ENCODE assay signal across 8 cellular contexts in the genomic region with DNA sequence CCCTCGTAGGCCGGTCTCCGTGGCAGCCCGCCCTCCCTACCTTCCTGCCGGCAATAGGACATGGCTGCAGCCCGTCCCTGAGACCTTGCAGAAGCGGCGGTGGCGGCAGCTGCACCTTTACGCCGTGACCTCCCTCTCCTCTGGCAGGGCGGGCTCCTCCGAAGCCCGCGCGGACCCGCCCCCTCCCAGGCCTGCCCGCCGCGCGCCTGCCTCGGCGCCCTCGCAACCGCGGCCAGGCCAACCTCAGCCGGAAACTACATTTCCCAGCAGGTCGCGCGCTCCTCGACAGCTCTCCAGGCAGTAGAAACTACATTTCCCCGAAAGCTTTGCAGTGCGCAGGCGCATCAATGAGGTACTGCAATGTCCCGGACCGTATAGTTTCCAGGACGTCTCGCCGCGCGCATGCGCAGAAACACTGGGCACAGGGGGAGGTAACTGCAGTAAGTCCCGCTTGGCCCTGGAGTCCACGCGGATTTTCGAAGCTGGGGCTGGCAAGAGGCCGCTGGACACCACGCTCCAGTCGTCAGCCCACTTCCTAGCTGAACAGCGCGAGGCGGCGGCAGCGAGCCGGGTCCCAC. TPM values are rescaled to one million over a fixed set of nuclear protein-coding genes. Genes with fewer than 3 reads are reported as not detected.
DNase-seq lines count a peak whose midpoint lies in the region; ATAC-seq and TF ChIP-seq lines count a peak whose summit lies in the region.

A gene (minus strand): TSS at position 256 of the 578 bp plus-strand sequence. CDS start 194 bp downstream, at position 62.
A gene with protein sequence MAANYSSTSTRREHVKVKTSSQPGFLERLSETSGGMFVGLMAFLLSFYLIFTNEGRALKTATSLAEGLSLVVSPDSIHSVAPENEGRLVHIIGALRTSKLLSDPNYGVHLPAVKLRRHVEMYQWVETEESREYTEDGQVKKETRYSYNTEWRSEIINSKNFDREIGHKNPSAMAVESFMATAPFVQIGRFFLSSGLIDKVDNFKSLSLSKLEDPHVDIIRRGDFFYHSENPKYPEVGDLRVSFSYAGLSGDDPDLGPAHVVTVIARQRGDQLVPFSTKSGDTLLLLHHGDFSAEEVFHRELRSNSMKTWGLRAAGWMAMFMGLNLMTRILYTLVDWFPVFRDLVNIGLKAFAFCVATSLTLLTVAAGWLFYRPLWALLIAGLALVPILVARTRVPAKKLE (plus strand): TSS at position 438 of the 578 bp plus-strand sequence. CDS start 142 bp downstream, outside the sequence.

- H3K4me3 ChIP-seq in AG04449 (ENCODE audit: low read depth, low read length), result peak within 1 kb of the TSS; percentile 100
- H3K4me3 ChIP-seq in cardiac fibroblast (replicated peaks in 1 of 2; ENCODE audit: low read depth in 2 of 2, low read length in 2 of 2), result peak within 1 kb of the TSS; percentile 100
- H3K4me3 ChIP-seq in spleen, result peak within 1 kb of the TSS; percentile 84 to 98 (median 94)

- CTCF ChIA-PET in AG04449 (lab: Yijun Ruan, JAX), result interaction anchor here (0.8 to 2.4 kb wide), 9 partner anchors 10 to 470 kb away, joined by 3 to 16 read pairs (median 8); a partner anchor contains a TSS
- CTCF ChIA-PET in WTC11 (lab: Charles Lee), result interaction anchor here (0.6 to 5.6 kb wide), 12 partner anchors 11 to 341 kb away, joined by 3 to 98 read pairs (median 4); a partner anchor contains a TSS

- 0 to 2% (median 0%) methylated on average over 14 to 55 of the region's 55 CpGs for whole genome bisulfite sequencing in spleen, 5 donors

- peak in 2 of 3 donors; percentile 8 to 24 for TF ChIP-seq POLR2A in spleen (IDR thresholded peaks at IDR 0.05)

- peaks cover 22% of the 10 kb centered on the region for H3K9me3 Mint-ChIP-seq in WTC11
- H3K9me3 Mint-ChIP-seq in immature natural killer cell, result no peaks in the 10 kb centered on the region

- H3K9me3 ChIP-seq in spleen, result no peaks in the 10 kb centered on the region

- H3K4me1 Mint-ChIP-seq in WTC11, result peaks cover 40% of the 10 kb centered on the region
- H3K4me1 Mint-ChIP-seq in immature natural killer cell, result peaks cover 50 to 61% of the 10 kb centered on the region in 2 donors

- TF ChIP-seq CTCF in AG04449 (IDR thresholded peaks at IDR 0.05; ENCODE audit: insufficient read depth, low read length, missing control alignments) (no peak), WTC11 (IDR thresholded peaks at IDR 0.05) (no peak), cardiac fibroblast (IDR thresholded peaks at IDR 0.05; ENCODE audit: low read depth, low read length) (no peak), spleen (IDR thresholded peaks at IDR 0.05 in 8 of 11, conservative IDR thresholded peaks at IDR 0.05 in 3 of 11) (peak in 3 of 11 experiments; percentile 12 to 26 (median 23))

- peaks cover 22 to 51% (median 47%) of the 10 kb centered on the region in 6 donors for H3K4me1 ChIP-seq in spleen

- H3K4me3 Mint-ChIP-seq in WTC11 (peak within 1 kb of the TSS; percentile 100), immature natural killer cell (peak within 1 kb of the TSS; percentile 95 to 96 (median 95))

- peaks cover 0 to 55% (median 15%) of the 10 kb centered on the region in 6 donors for H3K36me3 ChIP-seq in spleen

- H3K27ac ChIP-seq in spleen, result peak within 1 kb of the TSS; percentile 66 to 96 (median 92)

- H3K27ac Mint-ChIP-seq in WTC11 (peak within 1 kb of the TSS; percentile 96), immature natural killer cell (peak within 1 kb of the TSS; percentile 92 to 97 (median 96))

- POLR2A ChIA-PET in AG04449 (lab: Yijun Ruan, JAX) (interaction anchor here (0.6 to 2.5 kb wide), 15 partner anchors 10 to 529 kb away, joined by 3 to 33 read pairs (median 5); a partner anchor contains a TSS), WTC11 (lab: Charles Lee) (interaction anchor here (0.6 to 2.2 kb wide), 5 partner anchors 21 to 229 kb away, joined by 3 to 17 read pairs (median 3); a partner anchor contains a TSS)

- intact Hi-C loops in spleen (cut with DNase I; ENCODE audit: low total_unique reads), result loop anchor here (5.0 to 10.0 kb wide), 2 partner anchors 53 to 230 kb away; a partner anchor contains a TSS

- H3K27me3 ChIP-seq in spleen (replicated peaks in 1 of 7), result no peaks in the 10 kb centered on the region

- H3K36me3 Mint-ChIP-seq in WTC11 (peaks cover 39% of the 10 kb centered on the region), immature natural killer cell (peaks cover 12 to 33% (median 19%) of the 10 kb centered on the region in 3 donors)

- ATAC-seq in GM18907 (IDR thresholded peaks at IDR 0.05; ENCODE audit: unreplicated experiment) (peak; percentile 92), HG03159 (IDR thresholded peaks at IDR 0.05; ENCODE audit: unreplicated experiment) (peak; percentile 90), WTC11 (peak; percentile 79)

- H3K27me3 Mint-ChIP-seq in WTC11 (ENCODE audit: low read depth) (no peaks in the 10 kb centered on the region), immature natural killer cell (ENCODE audit: low read depth in 3 of 3) (peaks cover 4 to 10% (median 8%) of the 10 kb centered on the region in 3 donors)

- DNase-seq in AG04449 (ENCODE audit: low read depth, low spot score) (peak; percentile 96), NCI-H2227 treated with DMSO at 0.1 percent for 48 hours (lab: John Stamatoyannopoulos, UW) (peak; percentile 95), WTC11 (ENCODE audit: low spot score) (peak; percentile 99), cardiac fibroblast (ENCODE audit: low read depth in 2 of 2) (peak; percentile 99 to 100), immature natural killer cell (peak; percentile 99), spleen (peak; percentile 100)

TF ChIP-seq in WTC11, 78 proteins besides CTCF, POLR2A, EP300 and RAD21 (continues in another document):
- TF ChIP-seq, protein P1, sequence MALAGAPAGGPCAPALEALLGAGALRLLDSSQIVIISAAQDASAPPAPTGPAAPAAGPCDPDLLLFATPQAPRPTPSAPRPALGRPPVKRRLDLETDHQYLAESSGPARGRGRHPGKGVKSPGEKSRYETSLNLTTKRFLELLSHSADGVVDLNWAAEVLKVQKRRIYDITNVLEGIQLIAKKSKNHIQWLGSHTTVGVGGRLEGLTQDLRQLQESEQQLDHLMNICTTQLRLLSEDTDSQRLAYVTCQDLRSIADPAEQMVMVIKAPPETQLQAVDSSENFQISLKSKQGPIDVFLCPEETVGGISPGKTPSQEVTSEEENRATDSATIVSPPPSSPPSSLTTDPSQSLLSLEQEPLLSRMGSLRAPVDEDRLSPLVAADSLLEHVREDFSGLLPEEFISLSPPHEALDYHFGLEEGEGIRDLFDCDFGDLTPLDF (CRISPR knock-in tag; IDR thresholded peaks at IDR 0.05), result 0 out of 2 replicates have a peak, but pooled peaks have one; percentile 32
- TF ChIP-seq GTF2I (CRISPR knock-in tag; conservative IDR thresholded peaks at IDR 0.05) (no peak), GABPB1 (CRISPR knock-in tag; IDR thresholded peaks at IDR 0.05) (0 out of 2 replicates have a peak, but pooled peaks have one; percentile 11), ZNF263 (CRISPR knock-in tag; IDR thresholded peaks at IDR 0.05; ENCODE audit: low read depth) (no peak), RORB (CRISPR knock-in tag; IDR thresholded peaks at IDR 0.05) (no peak), ZNF423 (CRISPR knock-in tag; IDR thresholded peaks at IDR 0.05) (no peak), SMAD4 (CRISPR knock-in tag; IDR thresholded peaks at IDR 0.05) (no peak), NR2C2 (CRISPR knock-in tag; IDR thresholded peaks at IDR 0.05) (no peak)
- TF ChIP-seq, protein P2, sequence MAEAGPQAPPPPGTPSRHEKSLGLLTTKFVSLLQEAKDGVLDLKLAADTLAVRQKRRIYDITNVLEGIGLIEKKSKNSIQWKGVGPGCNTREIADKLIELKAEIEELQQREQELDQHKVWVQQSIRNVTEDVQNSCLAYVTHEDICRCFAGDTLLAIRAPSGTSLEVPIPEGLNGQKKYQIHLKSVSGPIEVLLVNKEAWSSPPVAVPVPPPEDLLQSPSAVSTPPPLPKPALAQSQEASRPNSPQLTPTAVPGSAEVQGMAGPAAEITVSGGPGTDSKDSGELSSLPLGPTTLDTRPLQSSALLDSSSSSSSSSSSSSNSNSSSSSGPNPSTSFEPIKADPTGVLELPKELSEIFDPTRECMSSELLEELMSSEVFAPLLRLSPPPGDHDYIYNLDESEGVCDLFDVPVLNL (CRISPR knock-in tag; IDR thresholded peaks at IDR 0.05; ENCODE audit: borderline replicate concordance, low read depth), result 0 out of 2 replicates have a peak, but pooled peaks have one; percentile 59
- TF ChIP-seq, protein P3, sequence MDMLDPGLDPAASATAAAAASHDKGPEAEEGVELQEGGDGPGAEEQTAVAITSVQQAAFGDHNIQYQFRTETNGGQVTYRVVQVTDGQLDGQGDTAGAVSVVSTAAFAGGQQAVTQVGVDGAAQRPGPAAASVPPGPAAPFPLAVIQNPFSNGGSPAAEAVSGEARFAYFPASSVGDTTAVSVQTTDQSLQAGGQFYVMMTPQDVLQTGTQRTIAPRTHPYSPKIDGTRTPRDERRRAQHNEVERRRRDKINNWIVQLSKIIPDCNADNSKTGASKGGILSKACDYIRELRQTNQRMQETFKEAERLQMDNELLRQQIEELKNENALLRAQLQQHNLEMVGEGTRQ (CRISPR knock-in tag; IDR thresholded peaks at IDR 0.05), result no peak
- TF ChIP-seq, protein P4, sequence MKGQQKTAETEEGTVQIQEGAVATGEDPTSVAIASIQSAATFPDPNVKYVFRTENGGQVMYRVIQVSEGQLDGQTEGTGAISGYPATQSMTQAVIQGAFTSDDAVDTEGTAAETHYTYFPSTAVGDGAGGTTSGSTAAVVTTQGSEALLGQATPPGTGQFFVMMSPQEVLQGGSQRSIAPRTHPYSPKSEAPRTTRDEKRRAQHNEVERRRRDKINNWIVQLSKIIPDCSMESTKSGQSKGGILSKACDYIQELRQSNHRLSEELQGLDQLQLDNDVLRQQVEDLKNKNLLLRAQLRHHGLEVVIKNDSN (CRISPR knock-in tag; IDR thresholded peaks at IDR 0.05), result 0 out of 2 replicates have a peak, but pooled peaks have one; percentile 7
- TF ChIP-seq, protein P5, sequence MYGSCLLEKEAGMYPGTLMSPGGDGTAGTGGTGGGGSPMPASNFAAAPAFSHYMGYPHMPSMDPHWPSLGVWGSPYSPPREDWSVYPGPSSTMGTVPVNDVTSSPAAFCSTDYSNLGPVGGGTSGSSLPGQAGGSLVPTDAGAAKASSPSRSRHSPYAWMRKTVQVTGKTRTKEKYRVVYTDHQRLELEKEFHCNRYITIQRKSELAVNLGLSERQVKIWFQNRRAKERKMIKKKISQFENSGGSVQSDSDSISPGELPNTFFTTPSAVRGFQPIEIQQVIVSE (CRISPR knock-in tag; IDR thresholded peaks at IDR 0.05; ENCODE audit: borderline replicate concordance), result no peak

RNA-seq across cellular contexts. Expression of the first gene that starts in this region (rescaled TPM):
- 20.9 to 27.5 TPM (median 21.4 TPM) in 3 replicates for total RNA-seq in WTC11 (2021)
- polyA plus RNA-seq in immature natural killer cell, result 10 to 100 TPM in 2 of 3 donors, 1 to 10 TPM in 1; 9.6 to 23.2 (median 12.4) TPM
- total RNA-seq in spleen, result 10 to 100 TPM in 3 of 7 donors, 1 to 10 TPM in 4; 8.5 to 17.1 (median 9.5) TPM
- 10 to 100 TPM in 2 of 3 donors, 1 to 10 TPM in 1; 8.4 to 14.1 (median 12.1) TPM for polyA plus RNA-seq in spleen

RNA-seq across cellular contexts. Expression of the second gene that starts in this region (rescaled TPM):
- 23.9 to 27.7 TPM (median 24.1 TPM) in 3 replicates for total RNA-seq in WTC11 (2021)
- 100 to 1,000 TPM in 1 of 3 donors, 10 to 100 TPM in 2; 78.3 to 117 (median 87.5) TPM for polyA plus RNA-seq in immature natural killer cell
- 10 to 100 TPM; 40.5 to 64.2 (median 53.9) TPM for total RNA-seq in spleen
- 10 to 100 TPM; 18.7 to 22.8 (median 22.5) TPM for polyA plus RNA-seq in spleen

Comparison
In these comparisons a context has a peak if more than half of its experiments do, and no peak if none do; other contexts are left out.
1. Peak in every context shown above with its lines: DNase-seq, ATAC-seq, H3K4me3 ChIP-seq and H3K27ac ChIP-seq.